11 cellular contexts compared by ENCODE assay signal in genomic region chr1:59696421-59697115, GRCh38.
DNase-seq lines count a peak whose midpoint lies in the region; ATAC-seq, FAIRE-seq and TF ChIP-seq lines count a peak whose summit lies in the region.
"Had no signal": no experiment of that assay in that cellular context is flagged by ENCODE, and none has a peak within 500 bp of the region (broad histone marks: within the 10 kb centered on the region; RNA-seq: fewer than 3 reads in every experiment).

No MANE protein-coding gene starts in this region.

- H3K27me3 ChIP-seq in neutrophil (no peaks in the 10 kb centered on the region), Caco-2 (replicated peaks; ENCODE audit: control insufficient read depth, insufficient read depth, low read length) (no peaks in the 10 kb centered on the region)
- H3K27me3 ChIP-seq: Peyer's patch had no signal

- H3K4me1 ChIP-seq in neutrophil (ENCODE audit: control insufficient read depth in 1 of 2, insufficient read depth in 1 of 2, low read depth in 1 of 2, low read length in 1 of 2) = peaks cover 66 to 68% of the 10 kb centered on the region in 2 experiments
- H3K4me1 ChIP-seq in Caco-2 = no peaks in the 10 kb centered on the region
- H3K4me1 ChIP-seq: Peyer's patch had no signal

- no peaks in the 10 kb centered on the region for H3K27me3 Mint-ChIP-seq in Caco-2 (ENCODE audit: insufficient read depth, unreplicated experiment)

- peak overlapping the region; percentile 83 for H3K27ac ChIP-seq in neutrophil

- H3K36me3 Mint-ChIP-seq in Caco-2 (ENCODE audit: insufficient read depth, unreplicated experiment) = no peaks in the 10 kb centered on the region

- CTCF ChIA-PET in Caco-2 (lab: Charles Lee) = no interaction called here

- FAIRE-seq in frontal cortex (lab: Jason Lieb, UNC) = no peak
- FAIRE-seq: endometrium had no signal

- H3K4me3 ChIP-seq in neutrophil (ENCODE audit: low read depth in 1 of 2, low read length in 1 of 2) (peak overlapping the region; percentile 42 to 46), Caco-2 (ENCODE audit: low read depth, low read length) (no peak overlapping the region)
- H3K4me3 ChIP-seq: Peyer's patch had no signal

- peaks cover 9% of the 10 kb centered on the region for H3K9me3 Mint-ChIP-seq in Caco-2 (ENCODE audit: unreplicated experiment)

- no peak overlapping the region for H3K4me3 Mint-ChIP-seq in Caco-2 (ENCODE audit: unreplicated experiment)

- ATAC-seq in GM19324 (IDR thresholded peaks at IDR 0.05; ENCODE audit: low FRiP score, unreplicated experiment) (peak; percentile 27), HG03196 (IDR thresholded peaks at IDR 0.05; ENCODE audit: unreplicated experiment) (peak; percentile 14)

- no peak overlapping the region for H3K27ac Mint-ChIP-seq in Caco-2 (ENCODE audit: unreplicated experiment)

- DNase-seq in UCSD-AML1 (lab: John Stamatoyannopoulos, UW; ENCODE audit: unreplicated experiment) (peak; percentile 30), Caco-2 (no peak), frontal cortex (ENCODE audit: low spot score in 2 of 2) (no peak), HCEC 1CT (no peak)
- DNase-seq: left cardiac atrium; stimulated activated CD4-positive, alpha-beta T cell treated with anti-CD3 and anti-CD28 coated beads, Interleukin-4, amount 100 ng/mL, for 4 hours had no signal

- H3K36me3 ChIP-seq in neutrophil = no peaks in the 10 kb centered on the region
- H3K36me3 ChIP-seq in Caco-2 (ENCODE audit: control insufficient read depth, insufficient read depth, low read length) = no peaks in the 10 kb centered on the region
- H3K36me3 ChIP-seq: Peyer's patch had no signal

- TF ChIP-seq CTCF in neutrophil (IDR thresholded peaks at IDR 0.05) (no peak), Caco-2 (IDR thresholded peaks at IDR 0.05; ENCODE audit: insufficient read depth in 1 of 2, low read depth in 1 of 2, low read length in 1 of 2, severe bottlenecking in 1 of 2, unreplicated experiment in 1 of 2) (no peak)

- intact Hi-C loops in Caco-2 (cut with micrococcal nuclease; ENCODE audit: unreplicated experiment) = loop anchor here (5.0 kb wide), 2 partner anchors 399 to 509 kb away; partner anchors contain the start of gene FGGY

- BruUV-seq in Caco-2 (replicated peaks; lab: Mats Ljungman, UMichigan) = no TSS peak

- no peaks in the 10 kb centered on the region for H3K9me3 ChIP-seq in neutrophil
- H3K9me3 ChIP-seq in Caco-2 = no peaks in the 10 kb centered on the region
- H3K9me3 ChIP-seq: Peyer's patch had no signal

- POLR2A ChIA-PET in Caco-2 (lab: Charles Lee) = no interaction called here

- no peaks in the 10 kb centered on the region for H3K4me1 Mint-ChIP-seq in Caco-2 (ENCODE audit: low read depth, unreplicated experiment)
